ENCODE assay signal across 2 cellular contexts in genomic region chr1:235138821-235139220, GRCh38.
A peak's percentile ranks its signal among the peaks of the same experiment; 100 is the strongest.
TF ChIP-seq lines count a peak whose summit lies in the region.

No MANE protein-coding gene starts in this region.

TF ChIP-seq in WTC11, 78 proteins besides CTCF, POLR2A, EP300 and RAD21 (continues in another document):
- no peak for TF ChIP-seq NFE2L1 (CRISPR knock-in tag; IDR thresholded peaks at IDR 0.05)
- TF ChIP-seq IRF2 (CRISPR knock-in tag; IDR thresholded peaks at IDR 0.05; ENCODE audit: borderline replicate concordance, low read depth) = no peak
- TF ChIP-seq ZNF671 (CRISPR knock-in tag; IDR thresholded peaks at IDR 0.05) = no peak
- TF ChIP-seq FOXJ3 (CRISPR knock-in tag; IDR thresholded peaks at IDR 0.05; ENCODE audit: borderline replicate concordance) = no peak
- TF ChIP-seq SMAD3 (CRISPR knock-in tag; IDR thresholded peaks at IDR 0.05; ENCODE audit: borderline replicate concordance) = no peak
- TF ChIP-seq, protein P1, sequence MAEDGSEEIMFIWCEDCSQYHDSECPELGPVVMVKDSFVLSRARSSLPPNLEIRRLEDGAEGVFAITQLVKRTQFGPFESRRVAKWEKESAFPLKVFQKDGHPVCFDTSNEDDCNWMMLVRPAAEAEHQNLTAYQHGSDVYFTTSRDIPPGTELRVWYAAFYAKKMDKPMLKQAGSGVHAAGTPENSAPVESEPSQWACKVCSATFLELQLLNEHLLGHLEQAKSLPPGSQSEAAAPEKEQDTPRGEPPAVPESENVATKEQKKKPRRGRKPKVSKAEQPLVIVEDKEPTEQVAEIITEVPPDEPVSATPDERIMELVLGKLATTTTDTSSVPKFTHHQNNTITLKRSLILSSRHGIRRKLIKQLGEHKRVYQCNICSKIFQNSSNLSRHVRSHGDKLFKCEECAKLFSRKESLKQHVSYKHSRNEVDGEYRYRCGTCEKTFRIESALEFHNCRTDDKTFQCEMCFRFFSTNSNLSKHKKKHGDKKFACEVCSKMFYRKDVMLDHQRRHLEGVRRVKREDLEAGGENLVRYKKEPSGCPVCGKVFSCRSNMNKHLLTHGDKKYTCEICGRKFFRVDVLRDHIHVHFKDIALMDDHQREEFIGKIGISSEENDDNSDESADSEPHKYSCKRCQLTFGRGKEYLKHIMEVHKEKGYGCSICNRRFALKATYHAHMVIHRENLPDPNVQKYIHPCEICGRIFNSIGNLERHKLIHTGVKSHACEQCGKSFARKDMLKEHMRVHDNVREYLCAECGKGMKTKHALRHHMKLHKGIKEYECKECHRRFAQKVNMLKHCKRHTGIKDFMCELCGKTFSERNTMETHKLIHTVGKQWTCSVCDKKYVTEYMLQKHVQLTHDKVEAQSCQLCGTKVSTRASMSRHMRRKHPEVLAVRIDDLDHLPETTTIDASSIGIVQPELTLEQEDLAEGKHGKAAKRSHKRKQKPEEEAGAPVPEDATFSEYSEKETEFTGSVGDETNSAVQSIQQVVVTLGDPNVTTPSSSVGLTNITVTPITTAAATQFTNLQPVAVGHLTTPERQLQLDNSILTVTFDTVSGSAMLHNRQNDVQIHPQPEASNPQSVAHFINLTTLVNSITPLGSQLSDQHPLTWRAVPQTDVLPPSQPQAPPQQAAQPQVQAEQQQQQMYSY (CRISPR knock-in tag; IDR thresholded peaks at IDR 0.05) = no peak
- no peak for TF ChIP-seq FOXP1 (CRISPR knock-in tag; IDR thresholded peaks at IDR 0.05; ENCODE audit: borderline replicate concordance)
- TF ChIP-seq HMGA2 (CRISPR knock-in tag; IDR thresholded peaks at IDR 0.05) = no peak
- TF ChIP-seq ZNF219 (CRISPR knock-in tag; IDR thresholded peaks at IDR 0.05; ENCODE audit: borderline replicate concordance) = no peak
- no peak for TF ChIP-seq CREM (CRISPR knock-in tag; IDR thresholded peaks at IDR 0.05)
- TF ChIP-seq, protein P2, sequence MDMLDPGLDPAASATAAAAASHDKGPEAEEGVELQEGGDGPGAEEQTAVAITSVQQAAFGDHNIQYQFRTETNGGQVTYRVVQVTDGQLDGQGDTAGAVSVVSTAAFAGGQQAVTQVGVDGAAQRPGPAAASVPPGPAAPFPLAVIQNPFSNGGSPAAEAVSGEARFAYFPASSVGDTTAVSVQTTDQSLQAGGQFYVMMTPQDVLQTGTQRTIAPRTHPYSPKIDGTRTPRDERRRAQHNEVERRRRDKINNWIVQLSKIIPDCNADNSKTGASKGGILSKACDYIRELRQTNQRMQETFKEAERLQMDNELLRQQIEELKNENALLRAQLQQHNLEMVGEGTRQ (CRISPR knock-in tag; IDR thresholded peaks at IDR 0.05) = no peak
- no peak for TF ChIP-seq AFF4 (CRISPR knock-in tag; IDR thresholded peaks at IDR 0.05; ENCODE audit: borderline replicate concordance)
- no peak for TF ChIP-seq SMAD4 (CRISPR knock-in tag; IDR thresholded peaks at IDR 0.05)
- TF ChIP-seq, protein P3, sequence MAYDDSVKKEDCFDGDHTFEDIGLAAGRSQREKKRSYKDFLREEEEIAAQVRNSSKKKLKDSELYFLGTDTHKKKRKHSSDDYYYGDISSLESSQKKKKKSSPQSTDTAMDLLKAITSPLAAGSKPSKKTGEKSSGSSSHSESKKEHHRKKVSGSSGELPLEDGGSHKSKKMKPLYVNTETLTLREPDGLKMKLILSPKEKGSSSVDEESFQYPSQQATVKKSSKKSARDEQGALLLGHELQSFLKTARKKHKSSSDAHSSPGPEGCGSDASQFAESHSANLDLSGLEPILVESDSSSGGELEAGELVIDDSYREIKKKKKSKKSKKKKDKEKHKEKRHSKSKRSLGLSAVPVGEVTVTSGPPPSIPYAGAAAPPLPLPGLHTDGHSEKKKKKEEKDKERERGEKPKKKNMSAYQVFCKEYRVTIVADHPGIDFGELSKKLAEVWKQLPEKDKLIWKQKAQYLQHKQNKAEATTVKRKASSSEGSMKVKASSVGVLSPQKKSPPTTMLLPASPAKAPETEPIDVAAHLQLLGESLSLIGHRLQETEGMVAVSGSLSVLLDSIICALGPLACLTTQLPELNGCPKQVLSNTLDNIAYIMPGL (CRISPR knock-in tag; IDR thresholded peaks at IDR 0.05) = no peak
- TF ChIP-seq RELA (CRISPR knock-in tag; IDR thresholded peaks at IDR 0.05; ENCODE audit: borderline replicate concordance) = no peak

TF ChIP-seq in GM12878, 131 proteins besides CTCF, POLR2A, EP300 and RAD21:
- TF ChIP-seq FOXM1 (IDR thresholded peaks at IDR 0.05; ENCODE audit: low read depth, low read length) (no peak), JUNB (IDR thresholded peaks at IDR 0.05) (peak; percentile 32; the same call in 1 of the 2 replicates)
